ENCODE assay signal across 9 cellular contexts in the genomic region with DNA sequence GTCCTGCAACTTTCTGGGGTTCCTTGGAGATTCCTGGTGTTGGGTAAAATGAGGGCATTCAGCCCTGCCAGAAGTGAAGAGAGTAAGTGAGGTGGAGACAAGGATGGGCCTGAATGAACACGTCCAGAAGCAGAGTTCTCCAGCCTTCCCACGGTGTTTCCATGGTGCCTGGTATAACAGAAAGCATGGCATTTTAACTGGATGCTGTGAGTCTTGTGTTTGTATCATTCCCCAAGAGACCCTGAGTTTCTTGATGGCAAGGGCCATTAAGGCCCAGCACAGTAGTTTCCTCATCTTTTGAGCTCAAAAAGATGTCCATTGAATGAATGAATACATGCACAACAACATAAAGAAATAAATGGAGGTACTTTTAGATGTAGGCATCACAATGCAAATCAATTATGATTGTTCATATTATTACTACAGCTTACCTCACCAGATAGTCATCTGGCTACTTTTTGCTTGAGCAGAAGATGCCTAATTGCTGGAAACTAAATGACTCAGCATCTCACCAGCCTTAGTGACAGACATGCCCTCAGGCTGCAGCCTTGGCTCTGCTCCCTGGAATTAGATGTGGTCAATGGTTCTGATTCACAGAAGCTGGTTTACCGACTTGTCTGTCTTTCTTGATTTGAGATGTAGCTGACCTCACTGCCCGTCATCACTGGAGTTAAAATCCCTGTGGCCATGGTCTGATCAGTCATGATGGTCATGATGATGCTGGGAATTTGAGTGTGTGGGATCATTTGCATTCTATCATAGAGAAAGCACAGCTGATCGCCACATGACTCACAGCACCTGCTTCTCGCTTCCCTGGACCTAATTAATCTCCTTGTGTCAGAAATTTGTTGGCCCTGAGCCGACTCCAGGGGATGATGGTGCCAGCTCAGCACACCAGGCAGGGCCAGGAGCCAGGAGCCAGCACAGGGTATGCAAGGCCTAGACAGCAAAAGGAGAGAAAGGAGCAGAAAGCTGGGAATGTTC.
DNase-seq lines count a peak whose midpoint lies in the region; ATAC-seq, FAIRE-seq and TF ChIP-seq lines count a peak whose summit lies in the region.
"Had no signal": no experiment of that assay in that cellular context is flagged by ENCODE, and none has a peak within 500 bp of the region (broad histone marks: within the 10 kb centered on the region; RNA-seq: fewer than 3 reads in every experiment).

No MANE protein-coding gene starts in this region.

- peak overlapping the region; percentile 7 for H3K4me2 ChIP-seq in GM23248 (ENCODE audit: unreplicated experiment)

- H3K27me3 ChIP-seq in GM23248 (replicated peaks; ENCODE audit: insufficient read depth) (no peaks in the 10 kb centered on the region), MG63 (no peaks in the 10 kb centered on the region), stomach (no peaks in the 10 kb centered on the region)
- H3K27me3 ChIP-seq: upper lobe of left lung had no signal

- DNase-seq in GM12892 (ENCODE audit: insufficient read length) (no peak), GM23248 (peak; percentile 98), MG63 (peak; percentile 97), epidermal melanocyte (ENCODE audit: insufficient read length, low spot score) (peak; percentile 86), stomach (peak; percentile 67), sciatic nerve (ENCODE audit: low spot score) (no peak), NCI-H2107 (lab: John Stamatoyannopoulos, UW) (no peak), MV-4-11 (lab: John Stamatoyannopoulos, UW) (no peak)
- DNase-seq: upper lobe of left lung had no signal

- in situ Hi-C loops in GM23248 (cut with MboI) = no loop called here

- H4K20me1 ChIP-seq in GM23248 (ENCODE audit: insufficient read depth) = no peaks in the 10 kb centered on the region

- intact Hi-C loops in stomach (cut with DNase I; ENCODE audit: low total_unique reads) = no loop called here
- intact Hi-C loops in sciatic nerve (cut with DNase I) = no loop called here

- H3K36me3 ChIP-seq in GM23248 (ENCODE audit: low read depth) (no peaks in the 10 kb centered on the region), MG63 (no peaks in the 10 kb centered on the region), stomach (no peaks in the 10 kb centered on the region)
- H3K36me3 ChIP-seq: upper lobe of left lung had no signal

- ATAC-seq in sciatic nerve = no peak

- H3K4me1 ChIP-seq in GM23248 (ENCODE audit: insufficient read depth) (peaks cover 18% of the 10 kb centered on the region), stomach (no peaks in the 10 kb centered on the region)
- H3K4me1 ChIP-seq: upper lobe of left lung had no signal

- peak overlapping the region; percentile 21; the same call in 1 of the 2 replicates for H3K9ac ChIP-seq in GM23248

- FAIRE-seq in GM12892 (lab: Jason Lieb, UNC) = peak; percentile 95

- H2AFZ ChIP-seq in GM23248 = no peak overlapping the region

- H3K4me3 ChIP-seq in GM23248 (no peak overlapping the region), MG63 (no peak overlapping the region), stomach (no peak overlapping the region)
- H3K4me3 ChIP-seq: upper lobe of left lung had no signal

- no peaks in the 10 kb centered on the region for H3K9me2 ChIP-seq in GM23248 (ENCODE audit: insufficient read depth)

- TF ChIP-seq EP300 in stomach (IDR thresholded peaks at IDR 0.05) = no peak

- no peak for TF ChIP-seq CTCF in stomach (IDR thresholded peaks at IDR 0.05)

- H3K27ac ChIP-seq in GM23248 = peak overlapping the region; percentile 63
- H3K27ac ChIP-seq in stomach = no peak overlapping the region
- H3K27ac ChIP-seq: upper lobe of left lung had no signal

- H3K79me2 ChIP-seq in GM23248 (ENCODE audit: insufficient read depth) = no peaks in the 10 kb centered on the region

- TF ChIP-seq POLR2A in GM12892 (IDR thresholded peaks at IDR 0.05; ENCODE audit: low read depth, low read length) (no peak), stomach (IDR thresholded peaks at IDR 0.05) (no peak)

- 20 to 25% methylated on average over 7 of the region's 7 CpGs for WGBS in GM23248 (ENCODE audit: low coverage in 1 of 2, low lambda C conversion rate in 2 of 2, missing lambda C conversion rate in 2 of 2), 2 experiments
- WGBS in stomach, 5 donors = 51 to 63% (median 57%) methylated on average over 7 of the region's 7 CpGs

- H3K9me3 ChIP-seq in GM23248 (ENCODE audit: low read depth) (no peaks in the 10 kb centered on the region), MG63 (no peaks in the 10 kb centered on the region), stomach (no peaks in the 10 kb centered on the region)
- H3K9me3 ChIP-seq: upper lobe of left lung had no signal

- H3F3A ChIP-seq in GM23248 (ENCODE audit: insufficient read depth) = peaks cover 21% of the 10 kb centered on the region

Comparison
In these comparisons a context has a peak if more than half of its experiments do, and no peak if none do; other contexts are left out.
1. DNase-seq: peak in GM23248 (single experiment), MG63 (single experiment), epidermal melanocyte (single experiment) and stomach (single experiment); none in GM12892 (single experiment), sciatic nerve (single experiment), NCI-H2107 (single experiment) and MV-4-11 (single experiment).